ENCODE assay signal across 1 cellular context in the genomic region with DNA sequence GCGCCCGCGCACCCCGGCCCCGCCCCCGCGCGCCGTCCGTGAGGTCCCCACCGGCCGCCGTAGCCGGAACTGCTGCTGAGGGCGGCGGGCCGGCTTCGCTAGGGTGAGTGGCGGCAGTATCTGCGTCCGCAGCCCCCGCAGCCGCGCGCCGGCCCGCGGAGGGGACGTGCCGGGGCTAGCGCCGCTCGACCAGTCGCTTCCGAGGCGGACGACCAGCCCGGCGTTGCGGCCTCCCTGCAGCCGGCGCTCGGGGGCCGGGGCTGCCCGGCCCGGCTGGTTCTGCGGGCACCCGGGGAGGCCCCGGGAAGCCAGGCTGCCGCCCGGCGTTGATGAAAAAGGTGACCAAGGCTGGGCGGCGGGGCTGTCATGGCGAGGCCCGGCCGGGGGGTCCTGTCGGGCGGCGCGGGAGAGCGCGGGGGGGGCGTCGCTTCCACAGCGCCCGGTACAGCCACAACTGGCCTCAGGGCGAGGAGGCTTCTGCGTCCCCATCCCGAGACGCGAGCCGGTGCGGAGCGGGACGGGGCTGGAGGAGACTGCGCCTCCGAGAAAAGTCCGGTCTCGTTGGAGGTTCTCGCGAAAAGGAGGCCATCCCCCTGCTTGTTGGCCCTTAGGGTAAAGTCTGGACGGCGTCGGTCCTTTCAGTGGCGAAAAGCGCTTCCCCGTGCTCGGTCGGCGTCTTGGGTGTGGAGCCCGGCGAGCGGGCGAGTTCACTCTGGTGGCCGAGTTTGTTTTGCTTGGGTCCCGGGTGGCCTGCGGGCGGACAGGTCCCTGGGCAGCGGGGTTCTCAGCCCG.
TF ChIP-seq lines count a peak whose summit lies in the region.

A gene with protein sequence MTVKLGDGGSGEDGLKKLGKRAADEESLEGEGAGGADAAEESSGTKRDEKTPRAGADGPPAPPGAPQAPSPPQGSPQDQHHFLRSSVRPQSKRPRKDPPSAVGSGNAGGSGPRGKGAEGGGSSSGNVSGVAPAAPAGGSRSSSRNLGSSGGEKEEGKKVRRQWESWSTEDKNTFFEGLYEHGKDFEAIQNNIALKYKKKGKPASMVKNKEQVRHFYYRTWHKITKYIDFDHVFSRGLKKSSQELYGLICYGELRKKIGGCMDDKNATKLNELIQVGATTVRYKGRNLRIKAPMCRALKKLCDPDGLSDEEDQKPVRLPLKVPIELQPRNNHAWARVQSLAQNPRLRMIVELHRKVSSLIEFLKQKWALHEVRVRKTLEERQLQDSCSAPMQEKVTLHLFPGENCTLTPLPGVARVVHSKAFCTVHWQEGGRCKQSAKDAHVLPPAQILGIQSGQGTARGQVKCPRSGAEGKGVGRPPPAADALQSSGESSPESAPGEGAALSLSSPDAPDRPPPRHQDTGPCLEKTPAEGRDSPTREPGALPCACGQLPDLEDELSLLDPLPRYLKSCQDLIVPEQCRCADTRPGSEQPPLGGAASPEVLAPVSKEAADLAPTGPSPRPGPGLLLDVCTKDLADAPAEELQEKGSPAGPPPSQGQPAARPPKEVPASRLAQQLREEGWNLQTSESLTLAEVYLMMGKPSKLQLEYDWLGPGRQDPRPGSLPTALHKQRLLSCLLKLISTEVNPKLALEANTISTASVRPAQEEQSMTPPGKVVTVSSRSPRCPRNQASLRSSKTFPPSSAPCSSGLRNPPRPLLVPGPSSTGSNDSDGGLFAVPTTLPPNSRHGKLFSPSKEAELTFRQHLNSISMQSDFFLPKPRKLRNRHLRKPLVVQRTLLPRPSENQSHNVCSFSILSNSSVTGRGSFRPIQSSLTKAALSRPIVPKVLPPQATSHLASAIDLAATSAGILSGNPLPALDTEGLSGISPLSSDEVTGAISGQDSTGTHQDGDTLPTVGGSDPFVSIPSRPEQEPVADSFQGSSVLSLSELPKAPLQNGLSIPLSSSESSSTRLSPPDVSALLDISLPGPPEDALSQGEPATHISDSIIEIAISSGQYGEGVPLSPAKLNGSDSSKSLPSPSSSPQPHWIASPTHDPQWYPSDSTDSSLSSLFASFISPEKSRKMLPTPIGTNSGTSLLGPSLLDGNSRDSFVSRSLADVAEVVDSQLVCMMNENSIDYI (N-terminal part only) (plus strand): TSS at position 41 of the 792 bp plus-strand sequence. CDS start 2,280 bp downstream, outside the sequence.

TF ChIP-seq in HEK293, 187 proteins besides CTCF, POLR2A, EP300 and RAD21 (continued from another document):
- TF ChIP-seq MYNN (tag by site-specific recombination; IDR thresholded peaks at IDR 0.05; ENCODE audit: borderline replicate concordance) (no peak), ZNF600 (tag by site-specific recombination; IDR thresholded peaks at IDR 0.05) (peak; percentile 40; the same call in 1 of the 2 replicates), ZNF311 (tag by site-specific recombination; IDR thresholded peaks at IDR 0.05; ENCODE audit: borderline replicate concordance) (no peak), ZNF660 (tag by site-specific recombination; IDR thresholded peaks at IDR 0.05) (0 out of 2 replicates have a peak, but pooled peaks have one; percentile 54), ZNF302 (tag by site-specific recombination; IDR thresholded peaks at IDR 0.05; ENCODE audit: low read depth) (no peak), ZNF214 (tag by site-specific recombination; IDR thresholded peaks at IDR 0.05; ENCODE audit: borderline replicate concordance) (no peak), ZNF624 (tag by site-specific recombination; IDR thresholded peaks at IDR 0.05) (no peak), ZNF335 (tag by site-specific recombination; conservative IDR thresholded peaks at IDR 0.05) (peak; percentile 74), KLF1 (tag by site-specific recombination; IDR thresholded peaks at IDR 0.05) (no peak), ZNF585B (tag by site-specific recombination; IDR thresholded peaks at IDR 0.05) (no peak), SP2 (tag by site-specific recombination; IDR thresholded peaks at IDR 0.05) (no peak), ZNF501 (tag by site-specific recombination; IDR thresholded peaks at IDR 0.05) (no peak)
- TF ChIP-seq, protein P1, sequence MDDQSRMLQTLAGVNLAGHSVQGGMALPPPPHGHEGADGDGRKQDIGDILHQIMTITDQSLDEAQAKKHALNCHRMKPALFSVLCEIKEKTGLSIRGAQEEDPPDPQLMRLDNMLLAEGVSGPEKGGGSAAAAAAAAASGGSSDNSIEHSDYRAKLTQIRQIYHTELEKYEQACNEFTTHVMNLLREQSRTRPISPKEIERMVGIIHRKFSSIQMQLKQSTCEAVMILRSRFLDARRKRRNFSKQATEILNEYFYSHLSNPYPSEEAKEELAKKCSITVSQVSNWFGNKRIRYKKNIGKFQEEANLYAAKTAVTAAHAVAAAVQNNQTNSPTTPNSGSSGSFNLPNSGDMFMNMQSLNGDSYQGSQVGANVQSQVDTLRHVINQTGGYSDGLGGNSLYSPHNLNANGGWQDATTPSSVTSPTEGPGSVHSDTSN (CRISPR knock-in tag; IDR thresholded peaks at IDR 0.05), result no peak
- TF ChIP-seq, protein P2, sequence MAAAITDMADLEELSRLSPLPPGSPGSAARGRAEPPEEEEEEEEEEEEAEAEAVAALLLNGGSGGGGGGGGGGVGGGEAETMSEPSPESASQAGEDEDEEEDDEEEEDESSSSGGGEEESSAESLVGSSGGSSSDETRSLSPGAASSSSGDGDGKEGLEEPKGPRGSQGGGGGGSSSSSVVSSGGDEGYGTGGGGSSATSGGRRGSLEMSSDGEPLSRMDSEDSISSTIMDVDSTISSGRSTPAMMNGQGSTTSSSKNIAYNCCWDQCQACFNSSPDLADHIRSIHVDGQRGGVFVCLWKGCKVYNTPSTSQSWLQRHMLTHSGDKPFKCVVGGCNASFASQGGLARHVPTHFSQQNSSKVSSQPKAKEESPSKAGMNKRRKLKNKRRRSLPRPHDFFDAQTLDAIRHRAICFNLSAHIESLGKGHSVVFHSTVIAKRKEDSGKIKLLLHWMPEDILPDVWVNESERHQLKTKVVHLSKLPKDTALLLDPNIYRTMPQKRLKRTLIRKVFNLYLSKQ (tag by site-specific recombination; IDR thresholded peaks at IDR 0.05; ENCODE audit: borderline replicate concordance), result no peak
